ENCODE assay signal across 17 cellular contexts in the genomic region with DNA sequence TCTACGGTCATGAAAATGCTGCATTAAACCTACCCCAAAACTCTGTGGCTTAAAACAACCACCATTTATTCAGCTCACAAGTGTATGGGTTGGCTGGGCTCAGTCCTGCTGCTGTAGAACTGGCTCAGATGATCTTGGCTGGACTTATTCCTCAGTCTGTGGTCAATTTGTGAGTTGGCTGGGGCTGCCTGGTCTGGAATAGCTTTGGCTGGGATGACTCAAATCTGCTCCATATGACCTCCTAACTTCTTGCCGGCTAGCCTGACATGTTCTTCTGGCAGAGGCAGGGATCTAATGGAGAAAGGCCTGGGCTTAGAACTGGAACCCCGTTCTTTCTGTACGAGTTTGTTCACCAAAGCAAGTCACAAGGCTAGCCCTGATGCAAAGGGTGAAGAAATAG.
DNase-seq lines count a peak whose midpoint lies in the region; ATAC-seq and TF ChIP-seq lines count a peak whose summit lies in the region.
"Had no signal": no experiment of that assay in that cellular context is flagged by ENCODE, and none has a peak within 500 bp of the region (broad histone marks: within the 10 kb centered on the region; RNA-seq: fewer than 3 reads in every experiment).

No MANE protein-coding gene starts in this region.

- intact Hi-C loops in sciatic nerve (cut with DNase I) = no loop called here

- DNase-seq in EL = peak; percentile 71
- peak; percentile 51 for DNase-seq in RPMI7951 (ENCODE audit: low read depth)
- DNase-seq in fibroblast of the aortic adventitia (ENCODE audit: low read depth) = peak; percentile 95
- peak; percentile 71 for DNase-seq in sciatic nerve (ENCODE audit: low spot score)
- DNase-seq in NCI-H1048 (lab: John Stamatoyannopoulos, UW) = no peak
- no peak for DNase-seq in NOMO-1 treated with DMSO at 0.1 percent for 48 hours (lab: John Stamatoyannopoulos, UW; ENCODE audit: unreplicated experiment)
- DNase-seq: activated naive CD8-positive, alpha-beta T cell treated with anti-CD3 and anti-CD28 coated beads, Interleukin-2, amount 50 U/mL, for 24 hours; CD4-positive, alpha-beta memory T cell; dermis blood vessel endothelial cell; foreskin melanocyte; kidney; naive B cell; NCI-H345; stimulated activated CD4-positive, alpha-beta T cell treated with anti-CD3 and anti-CD28 coated beads, Interleukin-4, amount 100 ng/mL, for 4 hours; stimulated activated naive CD4-positive, alpha-beta T cell treated with Interleukin-2 at 50 U/mL for 16 hours had no signal

- ATAC-seq in sciatic nerve (peak; percentile 97), HG03108 (IDR thresholded peaks at IDR 0.05; ENCODE audit: unreplicated experiment) (no peak), GM18907 (IDR thresholded peaks at IDR 0.05; ENCODE audit: unreplicated experiment) (no peak)
- ATAC-seq: activated naive CD8-positive, alpha-beta T cell treated with anti-CD3 and anti-CD28 coated beads, Interleukin-2, amount 50 U/mL, for 24 hours had no signal

- H3K4me3 ChIP-seq in fibroblast of the aortic adventitia (ENCODE audit: low read depth, low read length) = no peak overlapping the region

- TF ChIP-seq CTCF in fibroblast of the aortic adventitia (IDR thresholded peaks at IDR 0.05; ENCODE audit: insufficient read depth, low read length) = no peak

Comparison
In these comparisons a context has a peak if more than half of its experiments do, and no peak if none do; other contexts are left out.
1. DNase-seq: peak in EL (single experiment), RPMI7951 (single experiment), fibroblast of the aortic adventitia (single experiment) and sciatic nerve (single experiment); none in NCI-H1048 (single experiment) and NOMO-1 treated with DMSO at 0.1 percent for 48 hours (single experiment).